In the genomic region with DNA sequence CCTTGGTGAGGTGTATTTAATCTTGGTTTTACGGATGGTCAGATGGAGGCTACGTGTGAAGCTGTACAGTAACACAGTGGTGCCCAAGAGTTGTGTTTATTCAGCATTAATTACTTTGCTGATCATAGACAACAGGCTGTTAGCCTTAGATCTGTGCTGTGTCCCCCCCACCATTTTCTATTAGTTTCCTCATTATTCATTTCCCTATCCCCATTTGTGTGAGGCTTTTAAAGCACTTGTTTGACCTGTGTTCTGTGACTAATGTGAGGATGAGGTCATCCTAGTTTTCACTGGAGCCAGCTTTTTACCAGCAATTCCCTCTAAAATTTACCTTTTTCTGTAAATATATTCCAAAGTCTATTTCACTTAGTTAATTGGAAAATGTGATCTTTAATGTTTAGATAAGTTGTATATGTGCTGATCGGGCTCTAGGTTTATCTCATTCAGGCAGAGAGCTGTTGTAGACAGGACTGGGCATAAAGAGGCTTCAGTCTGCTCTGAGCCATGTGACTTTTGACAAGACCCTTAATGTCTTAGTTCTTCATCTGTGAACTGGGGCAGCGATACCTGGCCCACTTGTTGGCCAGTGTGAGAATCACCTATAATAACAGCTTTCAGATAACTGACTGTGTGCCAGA, we compare ENCODE assay signal across 13 cellular contexts. TPM values are rescaled to one million over a fixed set of nuclear protein-coding genes. Genes with fewer than 3 reads are reported as not detected.
DNase-seq lines count a peak whose midpoint lies in the region; ATAC-seq and TF ChIP-seq lines count a peak whose summit lies in the region.
"Had no signal": no experiment of that assay in that cellular context is flagged by ENCODE, and none has a peak within 500 bp of the region (broad histone marks: within the 10 kb centered on the region; RNA-seq: fewer than 3 reads in every experiment).

No MANE protein-coding gene starts in this region.

- DNase-seq in natural killer cell (no peak), iris pigment epithelial cell (ENCODE audit: low read depth) (peak; percentile 49), D341Med (ENCODE audit: low spot score) (no peak), mucosa of gallbladder (ENCODE audit: low spot score) (no peak), right cardiac atrium (no peak), SKM-1 treated with dmso at 0.1 percent for 144 hours (lab: John Stamatoyannopoulos, UW; ENCODE audit: unreplicated experiment) (no peak)
- no peak for DNase-seq in natural killer cell treated with Interleukin-12 subunit alpha and Interleukin-12 subunit beta and Interleukin-15 and Interleukin-18, amount 100 ng/mL, for 72 hours (ENCODE audit: low spot score)
- DNase-seq: activated CD4-positive, alpha-beta T cell treated with anti-CD3 and anti-CD28 coated beads, Interleukin-2, amount 50 U/mL, for 1 hour; foreskin keratinocyte; NCI-H2171 treated with DMSO at 0.1 percent for 48 hours; stimulated activated naive CD4-positive, alpha-beta T cell had no signal

- H3K27me3 ChIP-seq in right cardiac atrium (ENCODE audit: control insufficient read depth, insufficient read depth): no peaks in the 10 kb centered on the region
- H3K27me3 ChIP-seq: foreskin keratinocyte had no signal

- no peaks in the 10 kb centered on the region for H3K9me3 ChIP-seq in right cardiac atrium (ENCODE audit: control insufficient read depth, low read length)

- H3K4me1 Mint-ChIP-seq in natural killer cell: peaks cover 52 to 60% of the 10 kb centered on the region in 2 donors
- peaks cover 40 to 49% of the 10 kb centered on the region in 2 donors for H3K4me1 Mint-ChIP-seq in natural killer cell treated with Interleukin-12 subunit alpha and Interleukin-12 subunit beta and Interleukin-15 and Interleukin-18, amount 100 ng/mL, for 72 hours (ENCODE audit: low read depth in 2 of 2)
- H3K4me1 Mint-ChIP-seq in activated naive CD8-positive, alpha-beta T cell (ENCODE audit: low read depth): peaks cover 75% of the 10 kb centered on the region

- no peaks in the 10 kb centered on the region for H3K9me3 Mint-ChIP-seq in natural killer cell
- no peaks in the 10 kb centered on the region for H3K9me3 Mint-ChIP-seq in natural killer cell treated with Interleukin-12 subunit alpha and Interleukin-12 subunit beta and Interleukin-15 and Interleukin-18, amount 100 ng/mL, for 72 hours
- no peaks in the 10 kb centered on the region for H3K9me3 Mint-ChIP-seq in activated naive CD8-positive, alpha-beta T cell (ENCODE audit: low read depth)

- peaks cover 11% of the 10 kb centered on the region for H3K4me1 ChIP-seq in right cardiac atrium (ENCODE audit: control insufficient read depth, insufficient read depth, low read length)
- H3K4me1 ChIP-seq: foreskin keratinocyte had no signal

- no peak overlapping the region for H3K4me3 Mint-ChIP-seq in natural killer cell
- H3K4me3 Mint-ChIP-seq in natural killer cell treated with Interleukin-12 subunit alpha and Interleukin-12 subunit beta and Interleukin-15 and Interleukin-18, amount 100 ng/mL, for 72 hours: no peak overlapping the region
- no peak overlapping the region for H3K4me3 Mint-ChIP-seq in activated naive CD8-positive, alpha-beta T cell

- H3K36me3 Mint-ChIP-seq in natural killer cell: peaks cover 10% of the 10 kb centered on the region
- peaks cover 16% of the 10 kb centered on the region for H3K36me3 Mint-ChIP-seq in natural killer cell treated with Interleukin-12 subunit alpha and Interleukin-12 subunit beta and Interleukin-15 and Interleukin-18, amount 100 ng/mL, for 72 hours
- H3K36me3 Mint-ChIP-seq in activated naive CD8-positive, alpha-beta T cell: peaks cover 15% of the 10 kb centered on the region

- ATAC-seq in natural killer cell (no peak), right cardiac atrium (no peak)
- ATAC-seq in natural killer cell treated with Interleukin-12 subunit alpha and Interleukin-12 subunit beta and Interleukin-15 and Interleukin-18, amount 100 ng/mL, for 72 hours: no peak
- ATAC-seq: foreskin keratinocyte had no signal

- H3K4me3 ChIP-seq in right cardiac atrium (ENCODE audit: low read length): no peak overlapping the region

- TF ChIP-seq CTCF in natural killer cell (IDR thresholded peaks at IDR 0.05): no peak

- intact Hi-C loops in natural killer cell (cut with micrococcal nuclease) (no loop called here), right cardiac atrium (cut with DNase I) (no loop called here)

- H3K27ac ChIP-seq in right cardiac atrium (ENCODE audit: low read length): no peak overlapping the region
- H3K27ac ChIP-seq: foreskin keratinocyte had no signal

- H3K27ac Mint-ChIP-seq in natural killer cell: peak overlapping the region; percentile 33 to 45
- peak overlapping the region in 1 of 2 donors; percentile 30 for H3K27ac Mint-ChIP-seq in natural killer cell treated with Interleukin-12 subunit alpha and Interleukin-12 subunit beta and Interleukin-15 and Interleukin-18, amount 100 ng/mL, for 72 hours
- peak overlapping the region; percentile 81 for H3K27ac Mint-ChIP-seq in activated naive CD8-positive, alpha-beta T cell

- WGBS in right cardiac atrium: 94% methylated on average over 4 of the region's 4 CpGs

- H3K27me3 Mint-ChIP-seq in natural killer cell (ENCODE audit: low read depth in 2 of 2): no peaks in the 10 kb centered on the region
- H3K27me3 Mint-ChIP-seq in natural killer cell treated with Interleukin-12 subunit alpha and Interleukin-12 subunit beta and Interleukin-15 and Interleukin-18, amount 100 ng/mL, for 72 hours: no peaks in the 10 kb centered on the region
- H3K27me3 Mint-ChIP-seq in activated naive CD8-positive, alpha-beta T cell: no peaks in the 10 kb centered on the region

RNA-seq across cellular contexts. Expression of gene MAPRE1, which starts 8.4 kb away (rescaled TPM):
- 100 to 1,000 TPM; 133 to 139 (median 137) TPM for total RNA-seq in natural killer cell
- total RNA-seq in natural killer cell treated with Interleukin-12 subunit alpha and Interleukin-12 subunit beta and Interleukin-15 and Interleukin-18, amount 100 ng/mL, for 72 hours: 100 to 1,000 TPM; 122 to 142 TPM
- 85.9 TPM for total RNA-seq in mucosa of gallbladder
- 100 to 1,000 TPM in 1 of 4 donors, 10 to 100 TPM in 3; 71.9 to 110 (median 84.3) TPM for total RNA-seq in right cardiac atrium
- 47.0 TPM for polyA plus RNA-seq in right cardiac atrium

RNA-seq across cellular contexts. Expression of gene EFCAB8, which starts 30.6 kb away (rescaled TPM):
- total RNA-seq in natural killer cell (1 to 10 TPM; 1.2 to 2.9 (median 2.3) TPM), mucosa of gallbladder (0.20 TPM), right cardiac atrium (under 1 TPM in 2 of 4 donors, not detected in 2; 0.20 to 0.64 TPM)
- total RNA-seq in natural killer cell treated with Interleukin-12 subunit alpha and Interleukin-12 subunit beta and Interleukin-15 and Interleukin-18, amount 100 ng/mL, for 72 hours: 1 to 10 TPM in 1 of 2 donors, under 1 TPM in 1; 0.78 to 3.1 TPM
- polyA plus RNA-seq in right cardiac atrium: not detected
- total RNA-seq: foreskin keratinocyte, SK-MEL-5 had no signal
- polyA plus RNA-seq: foreskin keratinocyte had no signal
